In genomic region chr4:13611283-13611842, GRCh38 we compare ENCODE assay signal across 11 cellular contexts. TPM values are rescaled to one million over a fixed set of nuclear protein-coding genes. Genes with fewer than 3 reads are reported as not detected.
DNase-seq lines count a peak whose midpoint lies in the region; ATAC-seq, FAIRE-seq and TF ChIP-seq lines count a peak whose summit lies in the region.
"Had no signal": no experiment of that assay in that cellular context is flagged by ENCODE, and none has a peak within 500 bp of the region (broad histone marks: within the 10 kb centered on the region; RNA-seq: fewer than 3 reads in every experiment).

No MANE protein-coding gene starts in this region.

- POLR2A ChIA-PET in GM12878 (lab: Charles Lee) = interaction anchor here (0.5 to 1.4 kb wide), 2 partner anchors 11 to 176 kb away, joined by 3 read pairs; no protein-coding TSS in a partner anchor

- H3K36me3 ChIP-seq in GM12878 (ENCODE audit: control insufficient read depth in 2 of 2, insufficient read depth in 2 of 2, low read length in 1 of 2) = peaks cover 5 to 29% of the 10 kb centered on the region in 2 experiments
- H3K36me3 ChIP-seq in HAP-1 (replicated peaks) = peaks cover 79% of the 10 kb centered on the region

- no peaks in the 10 kb centered on the region for H3K9me3 Mint-ChIP-seq in activated naive CD8-positive, alpha-beta T cell (ENCODE audit: low read depth)
- H3K9me3 Mint-ChIP-seq in activated naive CD8-positive, alpha-beta T cell treated with anti-CD3 and anti-CD28 coated beads for 36 hours = no peaks in the 10 kb centered on the region
- H3K9me3 Mint-ChIP-seq in stimulated activated memory B cell treated with anti-CD40 and anti-IgM and Interleukin-4, amounts not matched to agents 10 μg/mL and 1 μg/mL and 100 μg/mL, for 72 hours = no peaks in the 10 kb centered on the region
- H3K9me3 Mint-ChIP-seq: activated naive CD4-positive, alpha-beta T cell treated with anti-CD3 and anti-CD28 coated beads, Interleukin-2, amount 50 U/mL, for 72 hours had no signal

- no peak for TF ChIP-seq CTCF in GM12878 (IDR thresholded peaks at IDR 0.05 in 2 of 3, conservative IDR thresholded peaks at IDR 0.05 in 1 of 3; ENCODE audit: control insufficient read depth in 2 of 3, extremely low read depth in 1 of 3, insufficient read depth in 1 of 3, low read depth in 3 of 3, low read length in 3 of 3)

- TF ChIP-seq POLR2A in GM12878 (IDR thresholded peaks at IDR 0.05; ENCODE audit: low read depth, low read length) = peak; percentile 66

- no peaks in the 10 kb centered on the region for H3K79me2 ChIP-seq in GM12878 (ENCODE audit: control insufficient read depth, insufficient read depth, low read length)

- DNase-seq in activated naive CD8-positive, alpha-beta T cell treated with anti-CD3 and anti-CD28 coated beads for 36 hours = no peak
- DNase-seq in GM12878 (ENCODE audit: low read depth, low spot score) = peak; percentile 52
- no peak for DNase-seq in COLO829 (ENCODE audit: low spot score)
- DNase-seq in HAP-1 (ENCODE audit: low spot score in 2 of 2) = no peak
- DNase-seq in UCSD-AML1 (lab: John Stamatoyannopoulos, UW; ENCODE audit: unreplicated experiment) = no peak
- DNase-seq: NCI-H187 had no signal

- intact Hi-C loops in GM12878 (cut with micrococcal nuclease; ENCODE audit: unreplicated experiment) = no loop called here

- peaks cover 11% of the 10 kb centered on the region for H3K4me1 Mint-ChIP-seq in activated naive CD8-positive, alpha-beta T cell (ENCODE audit: low read depth)
- H3K4me1 Mint-ChIP-seq in activated naive CD8-positive, alpha-beta T cell treated with anti-CD3 and anti-CD28 coated beads for 36 hours = peaks cover 18% of the 10 kb centered on the region
- peaks cover 48% of the 10 kb centered on the region for H3K4me1 Mint-ChIP-seq in stimulated activated memory B cell treated with anti-CD40 and anti-IgM and Interleukin-4, amounts not matched to agents 10 μg/mL and 1 μg/mL and 100 μg/mL, for 72 hours

- CTCF ChIA-PET in GM12878 (lab: Yijun Ruan, JAX) = interaction anchor here (0.9 to 2.1 kb wide), 5 partner anchors 16 to 759 kb away, joined by 3 to 8 read pairs (median 4); no protein-coding TSS in a partner anchor

- TF ChIP-seq EP300 in GM12878 (IDR thresholded peaks at IDR 0.05; ENCODE audit: borderline replicate concordance in 1 of 2, control insufficient read depth in 1 of 2, low read depth in 2 of 2, low read length in 2 of 2) = peak; percentile 9 to 64; a peak in 1 of 4 replicates

- RAD21 ChIA-PET in GM12878 (lab: Charles Lee; ENCODE audit: unreplicated experiment) = interaction anchor here (1.0 to 1.8 kb wide), 4 partner anchors 12 to 554 kb away, joined by 3 to 9 read pairs (median 3); partner anchors contain the start of gene BOD1L1

- no peak overlapping the region for H2AFZ ChIP-seq in GM12878 (ENCODE audit: control insufficient read depth, low read depth, low read length)

- no peak overlapping the region for H3K4me3 Mint-ChIP-seq in activated naive CD8-positive, alpha-beta T cell
- H3K4me3 Mint-ChIP-seq in activated naive CD8-positive, alpha-beta T cell treated with anti-CD3 and anti-CD28 coated beads for 36 hours = no peak overlapping the region
- peak overlapping the region; percentile 46 for H3K4me3 Mint-ChIP-seq in stimulated activated memory B cell treated with anti-CD40 and anti-IgM and Interleukin-4, amounts not matched to agents 10 μg/mL and 1 μg/mL and 100 μg/mL, for 72 hours

- peak overlapping the region; percentile 82 for H3K27ac ChIP-seq in GM12878 (ENCODE audit: control insufficient read depth, insufficient read depth)
- H3K27ac ChIP-seq: suprapubic skin had no signal

- H3K4me3 ChIP-seq in GM12878 = peak overlapping the region; percentile 12; the same call in 1 of the 2 replicates
- H3K4me3 ChIP-seq in HAP-1 = no peak overlapping the region
- H3K4me3 ChIP-seq: suprapubic skin had no signal

- peaks cover 22% of the 10 kb centered on the region for H3K36me3 Mint-ChIP-seq in activated naive CD8-positive, alpha-beta T cell
- peaks cover 18% of the 10 kb centered on the region for H3K36me3 Mint-ChIP-seq in activated naive CD8-positive, alpha-beta T cell treated with anti-CD3 and anti-CD28 coated beads for 36 hours
- peaks cover 62% of the 10 kb centered on the region for H3K36me3 Mint-ChIP-seq in stimulated activated memory B cell treated with anti-CD40 and anti-IgM and Interleukin-4, amounts not matched to agents 10 μg/mL and 1 μg/mL and 100 μg/mL, for 72 hours

- H3K27ac Mint-ChIP-seq in activated naive CD8-positive, alpha-beta T cell = peak overlapping the region; percentile 65
- no peak overlapping the region for H3K27ac Mint-ChIP-seq in activated naive CD8-positive, alpha-beta T cell treated with anti-CD3 and anti-CD28 coated beads for 36 hours
- H3K27ac Mint-ChIP-seq in stimulated activated memory B cell treated with anti-CD40 and anti-IgM and Interleukin-4, amounts not matched to agents 10 μg/mL and 1 μg/mL and 100 μg/mL, for 72 hours = peak overlapping the region; percentile 80

- H3K9me3 ChIP-seq in GM12878 (replicated peaks; ENCODE audit: control insufficient read depth, insufficient read depth, low read length) (no peaks in the 10 kb centered on the region), HAP-1 (no peaks in the 10 kb centered on the region)
- H3K9me3 ChIP-seq: suprapubic skin had no signal

- in situ Hi-C loops in GM12878 (cut with MboI) (no loop called here), HAP-1 (cut with MboI; ENCODE audit: low sequenced_read_pairs) (no loop called here)

- no peaks in the 10 kb centered on the region for H3K27me3 ChIP-seq in GM12878 (replicated peaks in 1 of 2; ENCODE audit: control insufficient read depth in 2 of 2, insufficient read depth in 2 of 2, low read length in 1 of 2)
- H3K27me3 ChIP-seq in HAP-1 (ENCODE audit: low read depth) = no peaks in the 10 kb centered on the region
- H3K27me3 ChIP-seq: suprapubic skin had no signal

- WGBS in GM12878 (ENCODE audit: insufficient coverage, insufficient replicate concordance, low lambda C conversion rate, missing lambda C conversion rate) = 22% methylated on average over 3 of the region's 3 CpGs

- H3K4me1 ChIP-seq in GM12878 (ENCODE audit: control insufficient read depth, insufficient read depth, low read length) (peaks cover 36% of the 10 kb centered on the region), HAP-1 (no peaks in the 10 kb centered on the region)
- H3K4me1 ChIP-seq: suprapubic skin had no signal

- FAIRE-seq in GM12878 (lab: Jason Lieb, UNC) = peak; percentile 54

- H3K27me3 Mint-ChIP-seq in activated naive CD8-positive, alpha-beta T cell = no peaks in the 10 kb centered on the region
- H3K27me3 Mint-ChIP-seq in activated naive CD8-positive, alpha-beta T cell treated with anti-CD3 and anti-CD28 coated beads for 36 hours = no peaks in the 10 kb centered on the region
- no peaks in the 10 kb centered on the region for H3K27me3 Mint-ChIP-seq in stimulated activated memory B cell treated with anti-CD40 and anti-IgM and Interleukin-4, amounts not matched to agents 10 μg/mL and 1 μg/mL and 100 μg/mL, for 72 hours

- ATAC-seq in HG02973 (IDR thresholded peaks at IDR 0.05; ENCODE audit: unreplicated experiment) (peak; percentile 97), GM12878 (peak; percentile 97)
- ATAC-seq in stimulated activated memory B cell treated with anti-CD40 and anti-IgM and Interleukin-4, amounts not matched to agents 10 μg/mL and 1 μg/mL and 100 μg/mL, for 72 hours = peak; percentile 97

- H4K20me1 ChIP-seq in GM12878 (ENCODE audit: control insufficient read depth, insufficient read depth) = no peaks in the 10 kb centered on the region

- SMC1A ChIA-PET in GM12878 (lab: Charles Lee; ENCODE audit: uncharacterized antibody, unreplicated experiment) = interaction anchor here (1.0 to 4.3 kb wide), 7 partner anchors 9 to 355 kb away, joined by 3 to 18 read pairs (median 5); partner anchors contain the start of gene BOD1L1

- peak overlapping the region; percentile 15; the same call in 1 of the 2 replicates for H3K9ac ChIP-seq in GM12878 (ENCODE audit: control insufficient read depth, insufficient read depth, low read length)

- peak overlapping the region; percentile 31; the same call in 1 of the 2 replicates for H3K4me2 ChIP-seq in GM12878 (ENCODE audit: control insufficient read depth, insufficient read depth)

- BruUV-seq in GM12878 (replicated peaks; lab: Mats Ljungman, UMichigan) = no TSS peak

- TF ChIP-seq RAD21 in GM12878 (IDR thresholded peaks at IDR 0.05; ENCODE audit: insufficient read depth, low read depth, low read length) = no peak

TF ChIP-seq in GM12878, 131 proteins besides CTCF, POLR2A, EP300 and RAD21 (continues in another document):
- TF ChIP-seq HDAC2 (IDR thresholded peaks at IDR 0.05) (no peak), PAX5 (IDR thresholded peaks at IDR 0.05; ENCODE audit: borderline replicate concordance, low read depth, low read length) (no peak)

RNA-seq across cellular contexts. Expression of gene BOD1L1, which starts 16.2 kb away (rescaled TPM):
- total RNA-seq in activated naive CD8-positive, alpha-beta T cell treated with anti-CD3 and anti-CD28 coated beads for 36 hours = 10 to 100 TPM; 33.5 to 34.8 TPM
- 118 and 124 TPM in 2 replicates for total RNA-seq in GM12878 (2013; cell fraction: nucleolus; rRNA removed)
- total RNA-seq in GM12878 (2014; rRNA removed) = 26.2 and 28.3 TPM in 2 replicates
- total RNA-seq in GM12878 (2014; rRNA removed; fragmentation: Illumina TruSeq; extraction: Trizol) = 40.4 and 47.3 TPM in 2 replicates
- 29.5 and 32.3 TPM in 2 replicates for total RNA-seq in GM12878 (2021)
- 19.3 TPM for polyA plus RNA-seq in GM12878 (2011; ENCODE audit: low read depth)
- 25.9 and 41.0 TPM in 2 replicates for polyA plus RNA-seq in GM12878 (2011; rRNA removed)
- polyA plus RNA-seq in GM12878 (2011; cell fraction: cytosol; rRNA removed) = 10.2 TPM in 2 replicates
- polyA plus RNA-seq in GM12878 (2011; cell fraction: nucleus; rRNA removed) = 41.7 and 43.8 TPM in 2 replicates
- polyA plus RNA-seq in GM12878 (2012) = 21.5 and 24.3 TPM in 2 replicates
- polyA plus RNA-seq in GM12878 (2014; fragmentation: Illumina TruSeq; extraction: Trizol) = 41.6 and 51.9 TPM in 2 replicates
- 10 to 100 TPM in 1 of 2 experiments, 1 to 10 TPM in 1; 6.8 to 12.1 TPM for polyA plus RNA-seq in GM12878 (2014; fragmentation: Nextera tagmentation; extraction: Ambion mirVana)
- 20.9 and 22.8 TPM in 2 replicates for polyA plus RNA-seq in GM12878 (2014; rRNA removed)
- 1 to 10 TPM; 8.8 to 8.9 TPM for polyA plus RNA-seq in GM12878 (2016; fragmentation: Nextera tagmentation; extraction: Ambion mirVana)
- 30.0 and 38.5 TPM in 2 replicates for polyA minus RNA-seq in GM12878 (2011; rRNA and poly(A)+ RNA removed)
- polyA minus RNA-seq in GM12878 (2011; cell fraction: cytosol; rRNA and poly(A)+ RNA removed) = 10.2 and 15.7 TPM in 2 replicates
- 38.2 and 50.9 TPM in 2 replicates for polyA minus RNA-seq in GM12878 (2011; cell fraction: nucleus; rRNA and poly(A)+ RNA removed)
